8 cellular contexts compared by ENCODE assay signal in genomic region chr14:77097006-77097688, GRCh38. TPM values are rescaled to one million over a fixed set of nuclear protein-coding genes. Genes with fewer than 3 reads are reported as not detected.
A peak's percentile ranks its signal among the peaks of the same experiment; 100 is the strongest.
DNase-seq lines count a peak whose midpoint lies in the region; ATAC-seq and TF ChIP-seq lines count a peak whose summit lies in the region.

No MANE protein-coding gene starts in this region.

- H3K27me3 Mint-ChIP-seq in nephron progenitor cell (ENCODE audit: low read depth, poor library complexity) = peaks cover 5% of the 10 kb centered on the region

- CTCF ChIA-PET in PC-3 (lab: Charles Lee) = interaction anchor here (0.6 to 1.2 kb wide), 2 partner anchors 184 to 221 kb away, joined by 3 to 5 read pairs; no protein-coding TSS in a partner anchor

- peak overlapping the region; percentile 86 for H3K9ac ChIP-seq in PC-3 (ENCODE audit: low read length)
- H3K9ac ChIP-seq in endocrine pancreas (ENCODE audit: control insufficient read depth, insufficient read depth, low read length) = peak overlapping the region; percentile 88

- H3K4me3 ChIP-seq in PC-3 (ENCODE audit: low read length) = peak overlapping the region; percentile 88
- peak overlapping the region; percentile 81 for H3K4me3 ChIP-seq in endocrine pancreas (ENCODE audit: control insufficient read depth, insufficient read depth, low read length)

- H3K9me3 ChIP-seq in PC-3 (ENCODE audit: low read length) = no peaks in the 10 kb centered on the region
- no peaks in the 10 kb centered on the region for H3K9me3 ChIP-seq in endocrine pancreas (ENCODE audit: control insufficient read depth, low read length)

- H3K36me3 ChIP-seq in PC-3 (ENCODE audit: low read depth, low read length) = no peaks in the 10 kb centered on the region
- H3K36me3 ChIP-seq in endocrine pancreas (ENCODE audit: control insufficient read depth, insufficient read depth, low read length) = no peaks in the 10 kb centered on the region

- H3K4me1 ChIP-seq in PC-3 (ENCODE audit: insufficient read depth, low read length) = peaks cover 27% of the 10 kb centered on the region
- H3K4me1 ChIP-seq in endocrine pancreas (ENCODE audit: control insufficient read depth, insufficient read depth, low read length) = peaks cover 5% of the 10 kb centered on the region

- H3K9me3 Mint-ChIP-seq in nephron progenitor cell = no peaks in the 10 kb centered on the region

- no peak for TF ChIP-seq CTCF in 22Rv1 (IDR thresholded peaks at IDR 0.05)
- no peak for TF ChIP-seq CTCF in PC-3 (conservative IDR thresholded peaks at IDR 0.05; ENCODE audit: low read depth, low read length)
- TF ChIP-seq CTCF in nephron progenitor cell (IDR thresholded peaks at IDR 0.05) = no peak

- DNase-seq in PC-3 (peak; percentile 57), nephron progenitor cell (no peak), epidermal melanocyte (ENCODE audit: insufficient read length, low spot score) (no peak)
- DNase-seq in stimulated activated CD4-positive, alpha-beta T cell treated with anti-CD3 and anti-CD28 coated beads, Interleukin-4, amount 100 ng/mL, for 1 hour = no peak

- peaks cover 55% of the 10 kb centered on the region for H3K79me2 ChIP-seq in PC-3 (ENCODE audit: low read length)

- H3K27ac ChIP-seq in 22Rv1 (peak overlapping the region; percentile 99), PC-3 (ENCODE audit: low read length) (peak overlapping the region; percentile 86)

- H2AFZ ChIP-seq in PC-3 (ENCODE audit: low read length) = peak overlapping the region; percentile 43

- H3K36me3 Mint-ChIP-seq in nephron progenitor cell (ENCODE audit: low read depth) = no peaks in the 10 kb centered on the region

- TF ChIP-seq POLR2A in GM18505 (IDR thresholded peaks at IDR 0.05; ENCODE audit: borderline replicate concordance, extremely low read depth, insufficient read depth, insufficient read length) = no peak

- no peaks in the 10 kb centered on the region for H3K27me3 ChIP-seq in PC-3 (ENCODE audit: low read length)
- H3K27me3 ChIP-seq in endocrine pancreas (ENCODE audit: control insufficient read depth, insufficient read depth, low read length) = no peaks in the 10 kb centered on the region

- TSS peak; percentile 87 for BruUV-seq in PC-3 (replicated peaks; lab: Mats Ljungman, UMichigan)

- peak overlapping the region; percentile 90 for H3K4me3 Mint-ChIP-seq in nephron progenitor cell

- peak overlapping the region; percentile 76 for H3K4me2 ChIP-seq in PC-3 (ENCODE audit: low read length)

- POLR2A ChIA-PET in PC-3 (lab: Charles Lee; ENCODE audit: unreplicated experiment) = no interaction called here

- intact Hi-C loops in PC-3 (cut with micrococcal nuclease) = no loop called here

- H4K20me1 ChIP-seq in PC-3 (ENCODE audit: low read length) = no peaks in the 10 kb centered on the region

- peak overlapping the region; percentile 84 for H3K27ac Mint-ChIP-seq in nephron progenitor cell

- H3K4me1 Mint-ChIP-seq in nephron progenitor cell = peaks cover 64% of the 10 kb centered on the region

- H3F3A ChIP-seq in PC-3 (ENCODE audit: low read length, unreplicated experiment) = no peaks in the 10 kb centered on the region

- no peaks in the 10 kb centered on the region for H3K9me2 ChIP-seq in PC-3 (replicated peaks; ENCODE audit: low read length)

- ATAC-seq in GM18505 (IDR thresholded peaks at IDR 0.05; ENCODE audit: unreplicated experiment) (peak; percentile 5), PC-3 (peak; percentile 1), HG02973 (IDR thresholded peaks at IDR 0.05; ENCODE audit: unreplicated experiment) (no peak)

RNA-seq across cellular contexts. Expression of gene CIPC, which starts 0.9 kb away (rescaled TPM):
- 26.0 and 26.6 TPM in 2 replicates for total RNA-seq in PC-3 (2014; rRNA removed)

RNA-seq across cellular contexts. Expression of gene ZDHHC22, which starts 44.4 kb away (rescaled TPM):
- 0.15 and 0.81 TPM in 2 replicates for total RNA-seq in PC-3 (2014; rRNA removed)
